In the genomic region with DNA sequence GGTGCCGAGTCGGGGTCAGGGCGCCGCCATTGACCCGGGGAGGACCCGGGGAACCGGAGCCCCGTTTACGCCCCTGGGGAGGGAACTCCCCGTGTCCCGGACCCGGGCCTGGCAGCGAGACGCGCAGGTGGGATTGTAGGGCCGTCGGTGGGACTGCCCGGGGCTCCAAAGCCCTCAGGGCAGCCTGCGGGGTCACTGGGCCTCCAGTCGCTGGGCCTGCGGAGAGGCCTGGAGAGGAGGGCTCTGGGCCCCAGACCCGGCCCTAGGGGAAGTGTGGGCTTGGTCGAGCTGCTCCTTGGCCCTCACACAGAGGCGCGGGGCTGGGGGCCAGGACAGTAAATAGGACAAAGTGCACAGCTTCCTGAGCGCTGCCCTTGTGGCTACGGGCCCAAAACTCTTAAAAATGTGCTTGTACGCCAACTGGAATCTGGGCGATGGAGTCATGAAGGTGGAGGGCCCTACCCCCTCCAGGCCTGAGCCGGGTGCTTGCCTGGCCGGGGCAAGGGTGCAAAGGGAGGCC, we compare ENCODE assay signal across 8 cellular contexts. TPM values are rescaled to one million over a fixed set of nuclear protein-coding genes. Genes with fewer than 3 reads are reported as not detected.
DNase-seq lines count a peak whose midpoint lies in the region; TF ChIP-seq lines count a peak whose summit lies in the region.

No MANE protein-coding gene starts in this region.

- H3K27me3 ChIP-seq in CD4-positive, alpha-beta memory T cell (ENCODE audit: insufficient read depth, low read length): no peaks in the 10 kb centered on the region
- H3K27me3 ChIP-seq in MM.1S (replicated peaks; ENCODE audit: insufficient read depth, low read length): no peaks in the 10 kb centered on the region; the same call in 1 of the 2 replicates

- TF ChIP-seq CTCF in epithelial cell of proximal tubule (conservative IDR thresholded peaks at IDR 0.05; ENCODE audit: low read depth, low read length) (no peak), neural crest cell (conservative IDR thresholded peaks at IDR 0.05) (no peak), HFFc6 (IDR thresholded peaks at IDR 0.05) (no peak), MM.1S (IDR thresholded peaks at IDR 0.05; ENCODE audit: low read length) (no peak)

- intact Hi-C loops in CD4-positive, alpha-beta memory T cell (cut with micrococcal nuclease): loop anchor here (10.0 kb wide), 1 partner anchor 58 kb away; no protein-coding TSS in a partner anchor

- H3K79me2 ChIP-seq in MM.1S (ENCODE audit: low read length): no peaks in the 10 kb centered on the region

- peaks cover 5 to 11% of the 10 kb centered on the region in 2 donors for H3K27me3 Mint-ChIP-seq in CD4-positive, alpha-beta memory T cell
- H3K27me3 Mint-ChIP-seq in neural crest cell (ENCODE audit: low read depth): no peaks in the 10 kb centered on the region
- H3K27me3 Mint-ChIP-seq in HFFc6 (ENCODE audit: insufficient read depth): peaks cover 18% of the 10 kb centered on the region

- DNase-seq in CD4-positive, alpha-beta memory T cell: no peak
- DNase-seq in HuH-7 (ENCODE audit: low spot score) (peak; percentile 40), epithelial cell of proximal tubule (ENCODE audit: low read depth) (no peak), neural crest cell (ENCODE audit: low read depth, low spot score) (no peak), HFFc6 (no peak), MM.1S (no peak)
- DNase-seq in NK-92 treated with Interleukin-12 subunit alpha and Interleukin-12 subunit beta, amount 100 ng/mL, for 24 hours (lab: John Stamatoyannopoulos, UW): no peak
- DNase-seq in activated CD4-positive, CD25-positive, alpha-beta regulatory T cell treated with anti-CD3 and anti-CD28 coated beads, Interleukin-2, amount 50 U/mL, for 72 hours: no peak

- peaks cover 4 to 14% (median 9%) of the 10 kb centered on the region in 4 donors for H3K4me1 Mint-ChIP-seq in CD4-positive, alpha-beta memory T cell
- H3K4me1 Mint-ChIP-seq in neural crest cell (peaks cover 14% of the 10 kb centered on the region), HFFc6 (ENCODE audit: low read depth) (peaks cover under 1% of the 10 kb centered on the region; the same call in 1 of the 2 replicates)

- H2AFZ ChIP-seq in MM.1S (ENCODE audit: low read length): no peak overlapping the region

- H3K9me2 ChIP-seq in MM.1S (replicated peaks; ENCODE audit: insufficient read depth, low read length): no peaks in the 10 kb centered on the region

- no peaks in the 10 kb centered on the region for H3F3A ChIP-seq in MM.1S (ENCODE audit: insufficient read depth, low read length)

- peaks cover 0 to 2% (median under 1%) of the 10 kb centered on the region in 8 donors for H3K9me3 Mint-ChIP-seq in CD4-positive, alpha-beta memory T cell
- H3K9me3 Mint-ChIP-seq in neural crest cell: peaks cover 5% of the 10 kb centered on the region
- H3K9me3 Mint-ChIP-seq in HFFc6: no peaks in the 10 kb centered on the region

- no peaks in the 10 kb centered on the region for H3K9me3 ChIP-seq in CD4-positive, alpha-beta memory T cell (ENCODE audit: control insufficient read depth in 1 of 2, low read length in 2 of 2)
- no peaks in the 10 kb centered on the region for H3K9me3 ChIP-seq in MM.1S (replicated peaks; ENCODE audit: insufficient read depth, low read length)

- H3K4me3 ChIP-seq in CD4-positive, alpha-beta memory T cell (ENCODE audit: low read length in 2 of 2): peak overlapping the region in 1 of 2 donors; percentile 19
- H3K4me3 ChIP-seq in epithelial cell of proximal tubule (ENCODE audit: low read depth, low read length) (peak overlapping the region; percentile 74), MM.1S (ENCODE audit: low read length) (no peak overlapping the region)

- H3K36me3 ChIP-seq in CD4-positive, alpha-beta memory T cell (ENCODE audit: insufficient read depth, low read length): no peaks in the 10 kb centered on the region
- H3K36me3 ChIP-seq in MM.1S (replicated peaks; ENCODE audit: insufficient read depth, low read length): no peaks in the 10 kb centered on the region

- peak overlapping the region in 1 of 7 donors; percentile 64 for H3K27ac Mint-ChIP-seq in CD4-positive, alpha-beta memory T cell
- H3K27ac Mint-ChIP-seq in neural crest cell (ENCODE audit: unreplicated experiment) (no peak overlapping the region), HFFc6 (no peak overlapping the region)

- peaks cover 0 to 5% of the 10 kb centered on the region in 2 donors for H3K36me3 Mint-ChIP-seq in CD4-positive, alpha-beta memory T cell
- H3K36me3 Mint-ChIP-seq in neural crest cell (ENCODE audit: low read depth) (peaks cover 8% of the 10 kb centered on the region), HFFc6 (ENCODE audit: low read depth) (no peaks in the 10 kb centered on the region)

- POLR2A ChIA-PET in CD4-positive, alpha-beta memory T cell (lab: Charles Lee; ENCODE audit: partially characterized antibody): interaction anchor here (0.7 kb wide), 1 partner anchor 218 kb away, joined by 3 read pairs; no protein-coding TSS in a partner anchor

- H3K4me2 ChIP-seq in MM.1S (ENCODE audit: low read depth, low read length): no peak overlapping the region

- H3K27ac ChIP-seq in CD4-positive, alpha-beta memory T cell (ENCODE audit: low read depth, low read length): no peak overlapping the region
- no peak overlapping the region for H3K27ac ChIP-seq in MM.1S (ENCODE audit: low read length)

- CTCF ChIA-PET in CD4-positive, alpha-beta memory T cell (lab: Charles Lee; ENCODE audit: partially characterized antibody): interaction anchor here (1.2 kb wide), 1 partner anchor 15 kb away, joined by 5 read pairs; no protein-coding TSS in a partner anchor

- peaks cover 7% of the 10 kb centered on the region for H3K4me1 ChIP-seq in CD4-positive, alpha-beta memory T cell (ENCODE audit: insufficient read depth, low read length)
- no peaks in the 10 kb centered on the region for H3K4me1 ChIP-seq in MM.1S (ENCODE audit: low read length)

- H3K4me3 Mint-ChIP-seq in CD4-positive, alpha-beta memory T cell: peak overlapping the region in 7 of 8 donors; percentile 17 to 68 (median 62)
- H3K4me3 Mint-ChIP-seq in neural crest cell (peak overlapping the region; percentile 51), HFFc6 (no peak overlapping the region; the same call in 1 of the 2 replicates)

- no peaks in the 10 kb centered on the region for H4K20me1 ChIP-seq in MM.1S (ENCODE audit: insufficient read depth, low read length)

- no peak overlapping the region for H3K9ac ChIP-seq in MM.1S (ENCODE audit: low read length)

RNA-seq across cellular contexts. Expression of gene ECHDC3, which starts 0.7 kb away (rescaled TPM):
- under 1 TPM; 0.47 to 0.49 TPM for total RNA-seq in CD4-positive, alpha-beta memory T cell
- polyA plus RNA-seq in CD4-positive, alpha-beta memory T cell: under 1 TPM in 1 of 2 donors, not detected in 1; 0.14 TPM
- total RNA-seq in epithelial cell of proximal tubule (20.2 and 26.3 TPM in 2 replicates), neural crest cell (5.2 and 5.3 TPM in 2 replicates)
- total RNA-seq in HFFc6 (2021; fragmentation: NEBNext Ultra II Directional; extraction: Animal tissue kit (Norgen Biotek cat#: 25700)): 1 to 10 TPM in 2 of 6 experiments, under 1 TPM in 3, not detected in 1; 0.10 to 1.4 (median 0.23) TPM
